Comparison of ENCODE assay signal across 1 cellular context in genomic region chr11:62645934-62646824, GRCh38.
TF ChIP-seq lines count a peak whose summit lies in the region.

Gene GANAB, minus strand, starts transcription at chr11:62646613. Its CDS starts 14 bp downstream, at chr11:62646599.

TF ChIP-seq in HepG2, 621 proteins besides CTCF, POLR2A, EP300 and RAD21 (continued from another document and continues in another):
- TF ChIP-seq, protein P1, sequence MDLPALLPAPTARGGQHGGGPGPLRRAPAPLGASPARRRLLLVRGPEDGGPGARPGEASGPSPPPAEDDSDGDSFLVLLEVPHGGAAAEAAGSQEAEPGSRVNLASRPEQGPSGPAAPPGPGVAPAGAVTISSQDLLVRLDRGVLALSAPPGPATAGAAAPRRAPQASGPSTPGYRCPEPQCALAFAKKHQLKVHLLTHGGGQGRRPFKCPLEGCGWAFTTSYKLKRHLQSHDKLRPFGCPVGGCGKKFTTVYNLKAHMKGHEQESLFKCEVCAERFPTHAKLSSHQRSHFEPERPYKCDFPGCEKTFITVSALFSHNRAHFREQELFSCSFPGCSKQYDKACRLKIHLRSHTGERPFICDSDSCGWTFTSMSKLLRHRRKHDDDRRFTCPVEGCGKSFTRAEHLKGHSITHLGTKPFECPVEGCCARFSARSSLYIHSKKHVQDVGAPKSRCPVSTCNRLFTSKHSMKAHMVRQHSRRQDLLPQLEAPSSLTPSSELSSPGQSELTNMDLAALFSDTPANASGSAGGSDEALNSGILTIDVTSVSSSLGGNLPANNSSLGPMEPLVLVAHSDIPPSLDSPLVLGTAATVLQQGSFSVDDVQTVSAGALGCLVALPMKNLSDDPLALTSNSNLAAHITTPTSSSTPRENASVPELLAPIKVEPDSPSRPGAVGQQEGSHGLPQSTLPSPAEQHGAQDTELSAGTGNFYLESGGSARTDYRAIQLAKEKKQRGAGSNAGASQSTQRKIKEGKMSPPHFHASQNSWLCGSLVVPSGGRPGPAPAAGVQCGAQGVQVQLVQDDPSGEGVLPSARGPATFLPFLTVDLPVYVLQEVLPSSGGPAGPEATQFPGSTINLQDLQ (CRISPR knock-in tag; IDR thresholded peaks at IDR 0.05), result peak; percentile 29; the same call in 1 of the 2 replicates
- TF ChIP-seq ZNF33A (CRISPR knock-in tag; IDR thresholded peaks at IDR 0.05; ENCODE audit: borderline replicate concordance) (0 out of 2 replicates have a peak, but pooled peaks have one; percentile 16), ZNF264 (CRISPR knock-in tag; IDR thresholded peaks at IDR 0.05) (0 out of 2 replicates have a peak, but pooled peaks have one; percentile 41), NFYC (CRISPR knock-in tag; IDR thresholded peaks at IDR 0.05) (peak; percentile 83), ATF7 (IDR thresholded peaks at IDR 0.05) (no peak), ATF7 (CRISPR knock-in tag; IDR thresholded peaks at IDR 0.05) (no peak), ZNF503 (CRISPR knock-in tag; IDR thresholded peaks at IDR 0.05) (no peak), ZNF441 (CRISPR knock-in tag; IDR thresholded peaks at IDR 0.05; ENCODE audit: borderline replicate concordance) (peak; percentile 29; the same call in 1 of the 2 replicates), ZNF556 (CRISPR knock-in tag; IDR thresholded peaks at IDR 0.05; ENCODE audit: borderline replicate concordance) (no peak; the same call in 1 of the 2 replicates), ZNF704 (CRISPR knock-in tag; IDR thresholded peaks at IDR 0.05; ENCODE audit: borderline replicate concordance) (no peak; the same call in 1 of the 2 replicates), E2F1 (CRISPR knock-in tag; IDR thresholded peaks at IDR 0.05) (peak; percentile 87; the same call in 1 of the 2 replicates), KAT7 (CRISPR knock-in tag; IDR thresholded peaks at IDR 0.05; ENCODE audit: borderline replicate concordance) (peak; percentile 75; the same call in 1 of the 2 replicates), NFRKB (IDR thresholded peaks at IDR 0.05) (peak; percentile 26; the same call in 1 of the 2 replicates), EEA1 (CRISPR knock-in tag; IDR thresholded peaks at IDR 0.05; ENCODE audit: borderline replicate concordance) (no peak), ZNF678 (CRISPR knock-in tag; IDR thresholded peaks at IDR 0.05) (no peak), MXD4 (CRISPR knock-in tag; IDR thresholded peaks at IDR 0.05) (peak; percentile 78; the same call in 1 of the 2 replicates), RBM22 (optimal IDR thresholded peaks at IDR 0.05; ENCODE audit: low read length) (peak; percentile 69), ZNF20 (CRISPR knock-in tag; IDR thresholded peaks at IDR 0.05) (no peak), PRDM10 (CRISPR knock-in tag; IDR thresholded peaks at IDR 0.05; ENCODE audit: low read depth) (no peak; the same call in 1 of the 2 replicates), SALL1 (CRISPR knock-in tag; IDR thresholded peaks at IDR 0.05) (peak; percentile 15), RBFOX2 (IDR thresholded peaks at IDR 0.05; ENCODE audit: low read depth, low read length) (peak; percentile 98), RFXAP (CRISPR knock-in tag; IDR thresholded peaks at IDR 0.05; ENCODE audit: borderline replicate concordance) (peak; percentile 46; the same call in 1 of the 2 replicates), FOXO4 (CRISPR knock-in tag; conservative IDR thresholded peaks at IDR 0.05) (no peak), IRF2 (CRISPR knock-in tag; IDR thresholded peaks at IDR 0.05) (peak; percentile 27), ZNF230 (CRISPR knock-in tag; IDR thresholded peaks at IDR 0.05) (no peak), ATF5 (CRISPR knock-in tag; IDR thresholded peaks at IDR 0.05; ENCODE audit: low read depth) (peak; percentile 47; the same call in 1 of the 2 replicates)
- TF ChIP-seq, protein P2, sequence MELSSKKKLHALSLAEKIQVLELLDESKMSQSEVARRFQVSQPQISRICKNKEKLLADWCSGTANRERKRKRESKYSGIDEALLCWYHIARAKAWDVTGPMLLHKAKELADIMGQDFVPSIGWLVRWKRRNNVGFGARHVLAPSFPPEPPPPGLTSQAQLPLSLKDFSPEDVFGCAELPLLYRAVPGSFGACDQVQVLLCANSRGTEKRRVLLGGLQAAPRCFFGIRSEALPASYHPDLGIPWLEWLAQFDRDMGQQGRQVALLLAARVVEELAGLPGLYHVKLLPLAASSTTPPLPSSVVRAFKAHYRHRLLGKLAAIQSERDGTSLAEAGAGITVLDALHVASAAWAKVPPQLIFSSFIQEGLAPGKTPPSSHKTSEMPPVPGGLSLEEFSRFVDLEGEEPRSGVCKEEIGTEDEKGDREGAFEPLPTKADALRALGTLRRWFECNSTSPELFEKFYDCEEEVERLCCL (CRISPR knock-in tag; IDR thresholded peaks at IDR 0.05; ENCODE audit: borderline replicate concordance), result 0 out of 2 replicates have a peak, but pooled peaks have one; percentile 29
- TF ChIP-seq, protein P3, sequence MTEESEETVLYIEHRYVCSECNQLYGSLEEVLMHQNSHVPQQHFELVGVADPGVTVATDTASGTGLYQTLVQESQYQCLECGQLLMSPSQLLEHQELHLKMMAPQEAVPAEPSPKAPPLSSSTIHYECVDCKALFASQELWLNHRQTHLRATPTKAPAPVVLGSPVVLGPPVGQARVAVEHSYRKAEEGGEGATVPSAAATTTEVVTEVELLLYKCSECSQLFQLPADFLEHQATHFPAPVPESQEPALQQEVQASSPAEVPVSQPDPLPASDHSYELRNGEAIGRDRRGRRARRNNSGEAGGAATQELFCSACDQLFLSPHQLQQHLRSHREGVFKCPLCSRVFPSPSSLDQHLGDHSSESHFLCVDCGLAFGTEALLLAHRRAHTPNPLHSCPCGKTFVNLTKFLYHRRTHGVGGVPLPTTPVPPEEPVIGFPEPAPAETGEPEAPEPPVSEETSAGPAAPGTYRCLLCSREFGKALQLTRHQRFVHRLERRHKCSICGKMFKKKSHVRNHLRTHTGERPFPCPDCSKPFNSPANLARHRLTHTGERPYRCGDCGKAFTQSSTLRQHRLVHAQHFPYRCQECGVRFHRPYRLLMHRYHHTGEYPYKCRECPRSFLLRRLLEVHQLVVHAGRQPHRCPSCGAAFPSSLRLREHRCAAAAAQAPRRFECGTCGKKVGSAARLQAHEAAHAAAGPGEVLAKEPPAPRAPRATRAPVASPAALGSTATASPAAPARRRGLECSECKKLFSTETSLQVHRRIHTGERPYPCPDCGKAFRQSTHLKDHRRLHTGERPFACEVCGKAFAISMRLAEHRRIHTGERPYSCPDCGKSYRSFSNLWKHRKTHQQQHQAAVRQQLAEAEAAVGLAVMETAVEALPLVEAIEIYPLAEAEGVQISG (CRISPR knock-in tag; IDR thresholded peaks at IDR 0.05), result peak; percentile 84
- TF ChIP-seq, protein P4, sequence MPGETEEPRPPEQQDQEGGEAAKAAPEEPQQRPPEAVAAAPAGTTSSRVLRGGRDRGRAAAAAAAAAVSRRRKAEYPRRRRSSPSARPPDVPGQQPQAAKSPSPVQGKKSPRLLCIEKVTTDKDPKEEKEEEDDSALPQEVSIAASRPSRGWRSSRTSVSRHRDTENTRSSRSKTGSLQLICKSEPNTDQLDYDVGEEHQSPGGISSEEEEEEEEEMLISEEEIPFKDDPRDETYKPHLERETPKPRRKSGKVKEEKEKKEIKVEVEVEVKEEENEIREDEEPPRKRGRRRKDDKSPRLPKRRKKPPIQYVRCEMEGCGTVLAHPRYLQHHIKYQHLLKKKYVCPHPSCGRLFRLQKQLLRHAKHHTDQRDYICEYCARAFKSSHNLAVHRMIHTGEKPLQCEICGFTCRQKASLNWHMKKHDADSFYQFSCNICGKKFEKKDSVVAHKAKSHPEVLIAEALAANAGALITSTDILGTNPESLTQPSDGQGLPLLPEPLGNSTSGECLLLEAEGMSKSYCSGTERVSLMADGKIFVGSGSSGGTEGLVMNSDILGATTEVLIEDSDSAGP (CRISPR knock-in tag; IDR thresholded peaks at IDR 0.05; ENCODE audit: borderline replicate concordance), result peak; percentile 53; the same call in 1 of the 2 replicates
- TF ChIP-seq, protein P5, sequence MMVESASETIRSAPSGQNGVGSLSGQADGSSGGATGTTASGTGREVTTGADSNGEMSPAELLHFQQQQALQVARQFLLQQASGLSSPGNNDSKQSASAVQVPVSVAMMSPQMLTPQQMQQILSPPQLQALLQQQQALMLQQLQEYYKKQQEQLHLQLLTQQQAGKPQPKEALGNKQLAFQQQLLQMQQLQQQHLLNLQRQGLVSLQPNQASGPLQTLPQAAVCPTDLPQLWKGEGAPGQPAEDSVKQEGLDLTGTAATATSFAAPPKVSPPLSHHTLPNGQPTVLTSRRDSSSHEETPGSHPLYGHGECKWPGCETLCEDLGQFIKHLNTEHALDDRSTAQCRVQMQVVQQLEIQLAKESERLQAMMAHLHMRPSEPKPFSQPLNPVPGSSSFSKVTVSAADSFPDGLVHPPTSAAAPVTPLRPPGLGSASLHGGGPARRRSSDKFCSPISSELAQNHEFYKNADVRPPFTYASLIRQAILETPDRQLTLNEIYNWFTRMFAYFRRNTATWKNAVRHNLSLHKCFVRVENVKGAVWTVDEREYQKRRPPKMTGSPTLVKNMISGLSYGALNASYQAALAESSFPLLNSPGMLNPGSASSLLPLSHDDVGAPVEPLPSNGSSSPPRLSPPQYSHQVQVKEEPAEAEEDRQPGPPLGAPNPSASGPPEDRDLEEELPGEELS (CRISPR knock-in tag; IDR thresholded peaks at IDR 0.05), result no peak
- TF ChIP-seq, protein P6, sequence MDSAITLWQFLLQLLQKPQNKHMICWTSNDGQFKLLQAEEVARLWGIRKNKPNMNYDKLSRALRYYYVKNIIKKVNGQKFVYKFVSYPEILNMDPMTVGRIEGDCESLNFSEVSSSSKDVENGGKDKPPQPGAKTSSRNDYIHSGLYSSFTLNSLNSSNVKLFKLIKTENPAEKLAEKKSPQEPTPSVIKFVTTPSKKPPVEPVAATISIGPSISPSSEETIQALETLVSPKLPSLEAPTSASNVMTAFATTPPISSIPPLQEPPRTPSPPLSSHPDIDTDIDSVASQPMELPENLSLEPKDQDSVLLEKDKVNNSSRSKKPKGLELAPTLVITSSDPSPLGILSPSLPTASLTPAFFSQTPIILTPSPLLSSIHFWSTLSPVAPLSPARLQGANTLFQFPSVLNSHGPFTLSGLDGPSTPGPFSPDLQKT (CRISPR knock-in tag; IDR thresholded peaks at IDR 0.05; ENCODE audit: borderline replicate concordance), result no peak
